ENCODE assay signal across 26 cellular contexts in genomic region chr20:46073443-46073842, GRCh38. TPM values are rescaled to one million over a fixed set of nuclear protein-coding genes. Genes with fewer than 3 reads are reported as not detected.
A peak's percentile ranks its signal among the peaks of the same experiment; 100 is the strongest.
DNase-seq lines count a peak whose midpoint lies in the region; ATAC-seq and TF ChIP-seq lines count a peak whose summit lies in the region.
"Had no signal": no experiment of that assay in that cellular context is flagged by ENCODE, and none has a peak within 500 bp of the region (broad histone marks: within the 10 kb centered on the region; RNA-seq: fewer than 3 reads in every experiment).

No MANE protein-coding gene starts in this region.

- no peaks in the 10 kb centered on the region for H3K27me3 ChIP-seq in SJCRH30
- no peaks in the 10 kb centered on the region for H3K27me3 ChIP-seq in hepatocyte
- H3K27me3 ChIP-seq: ovary had no signal

- H2AFZ ChIP-seq in hepatocyte = no peak overlapping the region

- no peak overlapping the region for H3K4me2 ChIP-seq in hepatocyte

- H3K9me2 ChIP-seq in hepatocyte (replicated peaks; ENCODE audit: insufficient read depth) = no peaks in the 10 kb centered on the region

- no peak overlapping the region for H3K27ac ChIP-seq in SJCRH30
- H3K27ac ChIP-seq in hepatocyte = no peak overlapping the region
- H3K27ac ChIP-seq: ovary had no signal

- peaks cover 24% of the 10 kb centered on the region for H3K4me1 ChIP-seq in SJCRH30
- H3K4me1 ChIP-seq in hepatocyte (ENCODE audit: insufficient read depth) = no peaks in the 10 kb centered on the region

- H3K4me3 ChIP-seq in SJCRH30 (no peak overlapping the region), epithelial cell of esophagus (ENCODE audit: low read length) (no peak overlapping the region), hepatocyte (no peak overlapping the region)
- H3K4me3 ChIP-seq: ovary had no signal

- TF ChIP-seq CTCF in epithelial cell of esophagus (IDR thresholded peaks at IDR 0.05; ENCODE audit: insufficient read depth, low read depth, low read length, missing control alignments) (no peak), hepatocyte (IDR thresholded peaks at IDR 0.05; ENCODE audit: poor library complexity) (no peak)

- H3K36me3 ChIP-seq in SJCRH30 (peaks cover 34% of the 10 kb centered on the region), hepatocyte (replicated peaks; ENCODE audit: insufficient read depth, low read depth) (no peaks in the 10 kb centered on the region)
- H3K36me3 ChIP-seq: ovary had no signal

- intact Hi-C loops in sciatic nerve (cut with DNase I) = no loop called here

- WGBS in hepatocyte (ENCODE audit: low lambda C conversion rate, missing lambda C conversion rate) = 72% methylated on average over 3 of the region's 3 CpGs

- peak; percentile 93 for ATAC-seq in sciatic nerve
- ATAC-seq in HG03135 (IDR thresholded peaks at IDR 0.05; ENCODE audit: unreplicated experiment) = no peak
- ATAC-seq: effector memory CD8-positive, alpha-beta T cell; naive thymus-derived CD8-positive, alpha-beta T cell; right cardiac atrium; stimulated activated naive CD8-positive, alpha-beta T cell treated with anti-CD3 and anti-CD28 coated beads, Interleukin-15, amount 100 ng/mL, for 72 hours had no signal

- DNase-seq in NCI-H2171 treated with DMSO at 0.1 percent for 48 hours (lab: John Stamatoyannopoulos, UW) (peak; percentile 33), NCI-H2171 (lab: John Stamatoyannopoulos, UW) (no peak), SJCRH30 (peak; percentile 81 to 89), epithelial cell of esophagus (ENCODE audit: low read depth) (peak; percentile 63), sciatic nerve (ENCODE audit: low spot score) (no peak), hepatocyte (ENCODE audit: low spot score) (no peak), RPMI8226 (no peak)
- DNase-seq: 8988T; activated CD4-positive, alpha-beta memory T cell treated with anti-CD3 and anti-CD28 coated beads, Interleukin-2, amount 10 ng/mL, durations not matched to agents 7 days and 5 days; activated naive CD4-positive, alpha-beta T cell; activated T-cell treated with anti-CD3 and anti-CD28 coated beads, Interleukin-2, amount 50 U/mL, for 1 hour; anterior cingulate cortex; CD4-positive, alpha-beta memory T cell; DMS153; effector memory CD8-positive, alpha-beta T cell; GF-D8; glutamatergic neuron; HCEC 1CT; naive thymus-derived CD8-positive, alpha-beta T cell; NCI-H1048; ovary; right cardiac atrium; stimulated activated naive CD8-positive, alpha-beta T cell treated with anti-CD3 and anti-CD28 coated beads, Interleukin-15, amount 100 ng/mL, for 72 hours had no signal

- H3K79me2 ChIP-seq in hepatocyte = peaks cover 65% of the 10 kb centered on the region

- H3K9me3 ChIP-seq in SJCRH30 (replicated peaks) = no peaks in the 10 kb centered on the region
- no peaks in the 10 kb centered on the region for H3K9me3 ChIP-seq in hepatocyte (ENCODE audit: low read depth)
- H3K9me3 ChIP-seq: ovary had no signal

- H4K20me1 ChIP-seq in hepatocyte (ENCODE audit: insufficient read depth, poor library complexity, severe bottlenecking) = peaks cover 79% of the 10 kb centered on the region

RNA-seq across cellular contexts. Expression of gene NCOA5, which starts 16.3 kb away (rescaled TPM):
- total RNA-seq in SJCRH30 (2014; rRNA removed; shearing (Covaris generic)) = 49.5 and 50.5 TPM in 2 replicates
- total RNA-seq in sciatic nerve = 27.4 TPM
- total RNA-seq in hepatocyte = 24.0 and 25.6 TPM in 2 replicates
- 24.1 and 26.2 TPM in 2 replicates for polyA plus RNA-seq in hepatocyte

RNA-seq across cellular contexts. Expression of gene SLC12A5, which starts 44.4 kb away (rescaled TPM):
- total RNA-seq in SJCRH30 (2014; rRNA removed; shearing (Covaris generic)) = 3.8 and 8.6 TPM in 2 replicates
- total RNA-seq in sciatic nerve (3.9 TPM), hepatocyte (0.57 TPM in 1 of 2 replicates, not detected in the other)
- polyA plus RNA-seq in hepatocyte = 3.1 and 4.3 TPM in 2 replicates
- total RNA-seq: CD4-positive, alpha-beta memory T cell; HT-29; NCI-H460 had no signal
- polyA plus RNA-seq: CD4-positive, alpha-beta memory T cell had no signal

RNA-seq across cellular contexts. Expression of gene CD40, which starts 44.7 kb away (rescaled TPM):
- total RNA-seq in SJCRH30 (2014; rRNA removed; shearing (Covaris generic)) = 0.10 and 0.12 TPM in 2 replicates
- total RNA-seq in sciatic nerve (25.1 TPM), hepatocyte (2.8 and 3.2 TPM in 2 replicates)
- polyA plus RNA-seq in hepatocyte = 8.0 and 10.3 TPM in 2 replicates
- total RNA-seq: HT-29 had no signal

Comparison
In these comparisons a context has a peak if more than half of its experiments do, and no peak if none do; other contexts are left out.
1. DNase-seq: peak in NCI-H2171 treated with DMSO at 0.1 percent for 48 hours (single experiment), SJCRH30 (2 of 2) and epithelial cell of esophagus (single experiment); none in NCI-H2171 (single experiment), sciatic nerve (single experiment), hepatocyte (single experiment) and RPMI8226 (single experiment).